Comparison of ENCODE assay signal across 1 cellular context in genomic region chr1:202623075-202623474, GRCh38.
TF ChIP-seq lines count a peak whose summit lies in the region.

No MANE protein-coding gene starts in this region.

TF ChIP-seq in GM23338, 12 proteins besides CTCF, POLR2A, EP300 and RAD21 (continued from another document):
- no peak for TF ChIP-seq ETS1 (IDR thresholded peaks at IDR 0.05)
- TF ChIP-seq CREB1 (CRISPR knock-in tag; IDR thresholded peaks at IDR 0.05; ENCODE audit: low read depth) = no peak
- TF ChIP-seq ZNF114 (CRISPR knock-in tag; IDR thresholded peaks at IDR 0.05) = no peak
TF ChIP-seq in GM23338: peak in this region for 0.
